21 cellular contexts compared by ENCODE assay signal in genomic region chr6:9485992-9486391, GRCh38.
A peak's percentile ranks its signal among the peaks of the same experiment; 100 is the strongest.
DNase-seq lines count a peak whose midpoint lies in the region; ATAC-seq and TF ChIP-seq lines count a peak whose summit lies in the region.
"Had no signal": no experiment of that assay in that cellular context is flagged by ENCODE, and none has a peak within 500 bp of the region (broad histone marks: within the 10 kb centered on the region; RNA-seq: fewer than 3 reads in every experiment).

No MANE protein-coding gene starts in this region.

- no peak overlapping the region for H2BK15ac ChIP-seq in mesenchymal stem cell (ENCODE audit: low read depth, poor library complexity, severe bottlenecking)

- no peak overlapping the region for H4K8ac ChIP-seq in mesenchymal stem cell (ENCODE audit: low read length)

- BruUV-seq in Panc1 (replicated peaks; lab: Mats Ljungman, UMichigan), result no TSS peak

- H3K79me1 ChIP-seq in mesenchymal stem cell (replicated peaks; ENCODE audit: low read length, poor library complexity, severe bottlenecking), result no peaks in the 10 kb centered on the region

- intact Hi-C loops in Panc1 (cut with micrococcal nuclease; ENCODE audit: unreplicated experiment), result no loop called here

- no peak overlapping the region for H3K14ac ChIP-seq in mesenchymal stem cell (ENCODE audit: low read length in 2 of 2)

- no peak overlapping the region for H2BK5ac ChIP-seq in mesenchymal stem cell (ENCODE audit: low read depth, low read length, poor library complexity, severe bottlenecking)

- in situ Hi-C loops in Panc1 (cut with HindIII; ENCODE audit: low pct_unique_long_range_greater_than_20kb, low sequenced_read_pairs), result no loop called here

- H2BK12ac ChIP-seq in mesenchymal stem cell (ENCODE audit: low read length in 2 of 2), result no peak overlapping the region

- H3K36me3 ChIP-seq in Panc1 (ENCODE audit: control insufficient read depth, insufficient read depth, low read length) (no peaks in the 10 kb centered on the region), adipocyte (ENCODE audit: control insufficient read depth, insufficient read depth, low read length, severe bottlenecking) (no peaks in the 10 kb centered on the region), mesenchymal stem cell (ENCODE audit: control insufficient read depth in 1 of 2, insufficient read depth in 2 of 2, low read depth in 1 of 2, low read length in 2 of 2) (no peaks in the 10 kb centered on the region)
- H3K36me3 ChIP-seq: BE2C; BLaER1 treated with 17β-estradiol and CSF1 and Interleukin-3, amounts not matched to agents 10 nM and 100 nM had no signal

- H4K91ac ChIP-seq in mesenchymal stem cell (ENCODE audit: low read length), result no peak overlapping the region

- H3K27ac ChIP-seq in Panc1 (ENCODE audit: low read length) (peak overlapping the region; percentile 98; the same call in 1 of the 2 replicates), mesenchymal stem cell (ENCODE audit: low read length, poor library complexity, severe bottlenecking) (no peak overlapping the region), caudate nucleus (ENCODE audit: low read depth, low read length) (no peak overlapping the region)
- H3K27ac ChIP-seq: A549; BLaER1 treated with 17β-estradiol and CSF1 and Interleukin-3, amounts not matched to agents 10 nM and 100 nM had no signal

- no peak overlapping the region for H3K4me2 ChIP-seq in mesenchymal stem cell (ENCODE audit: low read length, poor library complexity, severe bottlenecking)
- H3K4me2 ChIP-seq: A549; BLaER1 treated with 17β-estradiol and CSF1 and Interleukin-3, amounts not matched to agents 10 nM and 100 nM; GM23338 had no signal

- peak overlapping the region; percentile 8 for H2BK120ac ChIP-seq in mesenchymal stem cell (ENCODE audit: low read depth, low read length)

- H3K23ac ChIP-seq in mesenchymal stem cell (ENCODE audit: low read length in 2 of 2), result no peak overlapping the region

- no peak overlapping the region for H2AFZ ChIP-seq in mesenchymal stem cell (ENCODE audit: low read depth, low read length)
- H2AFZ ChIP-seq: GM23338 had no signal

- WGBS in mesenchymal stem cell, result 93% methylated on average over 3 of the region's 4 CpGs

- no peak for DNase-seq in Panc1 (ENCODE audit: low read depth, low spot score)
- peak; percentile 33 for DNase-seq in adipocyte (ENCODE audit: low read depth)
- peak; percentile 84 for DNase-seq in epithelial cell of esophagus (ENCODE audit: low read depth)
- DNase-seq in mesenchymal stem cell, result no peak
- no peak for DNase-seq in activated CD4-positive, CD25-positive, alpha-beta regulatory T cell (lab: John Stamatoyannopoulos, UW)
- no peak for DNase-seq in caudate nucleus (lab: John Stamatoyannopoulos, UW)
- DNase-seq: 8988T; ACHN; AML-193; BE2C; Caco-2; CD4-positive, alpha-beta memory T cell; DMS153; DND-41; H9 had no signal

- POLR2A ChIA-PET in Panc1 (lab: Charles Lee), result no interaction called here

- peaks cover 19% of the 10 kb centered on the region for H3K4me1 ChIP-seq in Panc1 (ENCODE audit: control insufficient read depth, insufficient read depth, low read length)
- peaks cover 34% of the 10 kb centered on the region for H3K4me1 ChIP-seq in adipocyte (ENCODE audit: control insufficient read depth, insufficient read depth, low read length)
- peaks cover 2% of the 10 kb centered on the region for H3K4me1 ChIP-seq in mesenchymal stem cell (ENCODE audit: control insufficient read depth, insufficient read depth, low read depth, low read length)
- H3K4me1 ChIP-seq: BE2C; BLaER1 treated with 17β-estradiol and CSF1 and Interleukin-3, amounts not matched to agents 10 nM and 100 nM; Caco-2 had no signal

- H3K4me3 ChIP-seq in Panc1 (ENCODE audit: low read depth in 2 of 2, low read length in 2 of 2) (no peak overlapping the region), adipocyte (ENCODE audit: low read length) (no peak overlapping the region), epithelial cell of esophagus (ENCODE audit: low read length) (no peak overlapping the region), mesenchymal stem cell (ENCODE audit: insufficient read depth in 1 of 2, low read depth in 1 of 2, low read length in 2 of 2) (no peak overlapping the region)
- H3K4me3 ChIP-seq: A549; BLaER1 treated with 17β-estradiol and CSF1 and Interleukin-3, amounts not matched to agents 10 nM and 100 nM; GM12878; GM23338 had no signal

- ATAC-seq in Panc1 (no peak), GM21390 (IDR thresholded peaks at IDR 0.05; ENCODE audit: unreplicated experiment) (no peak)
- ATAC-seq: A549, GM12878, GM23338, HCT116 had no signal

- no peak overlapping the region for H2AK5ac ChIP-seq in mesenchymal stem cell (ENCODE audit: low read length, severe bottlenecking)

- H3K27me3 ChIP-seq in Panc1 (ENCODE audit: control insufficient read depth, insufficient read depth, low read length), result no peaks in the 10 kb centered on the region
- H3K27me3 ChIP-seq in adipocyte (replicated peaks; ENCODE audit: control insufficient read depth, insufficient read depth, low read length), result no peaks in the 10 kb centered on the region
- H3K27me3 ChIP-seq in mesenchymal stem cell (ENCODE audit: control insufficient read depth in 1 of 2, insufficient read depth in 1 of 2, low read length in 2 of 2), result no peaks in the 10 kb centered on the region
- H3K27me3 ChIP-seq: BE2C; BLaER1 treated with 17β-estradiol and CSF1 and Interleukin-3, amounts not matched to agents 10 nM and 100 nM had no signal

- TF ChIP-seq CTCF in Panc1 (IDR thresholded peaks at IDR 0.05) (no peak), epithelial cell of esophagus (IDR thresholded peaks at IDR 0.05; ENCODE audit: insufficient read depth, low read depth, low read length, missing control alignments) (no peak)

- CTCF ChIA-PET in Panc1 (lab: Charles Lee), result no interaction called here

- H3K9me3 ChIP-seq in Panc1 (ENCODE audit: control insufficient read depth, insufficient read depth, low read depth, low read length) (peaks cover 17% of the 10 kb centered on the region; the same call in 1 of the 2 replicates), adipocyte (ENCODE audit: control insufficient read depth, low read length) (no peaks in the 10 kb centered on the region), mesenchymal stem cell (ENCODE audit: control insufficient read depth, low read length) (no peaks in the 10 kb centered on the region)
- H3K9me3 ChIP-seq: BE2C; BLaER1 treated with 17β-estradiol and CSF1 and Interleukin-3, amounts not matched to agents 10 nM and 100 nM; Caco-2 had no signal

- H3K4ac ChIP-seq in mesenchymal stem cell (ENCODE audit: low read depth in 1 of 2, low read length in 2 of 2), result no peak overlapping the region

- H3K18ac ChIP-seq in mesenchymal stem cell (ENCODE audit: low read depth in 1 of 2, low read length in 2 of 2), result no peak overlapping the region

- no peak overlapping the region for H3K9ac ChIP-seq in adipocyte (ENCODE audit: low read length)
- H3K9ac ChIP-seq in mesenchymal stem cell (ENCODE audit: low read length), result no peak overlapping the region
- H3K9ac ChIP-seq: BLaER1 treated with 17β-estradiol and CSF1 and Interleukin-3, amounts not matched to agents 10 nM and 100 nM had no signal

Comparison
In these comparisons a context has a peak if more than half of its experiments do, and no peak if none do; other contexts are left out.
1. DNase-seq: peak in adipocyte (single experiment) and epithelial cell of esophagus (single experiment); none in Panc1 (single experiment), mesenchymal stem cell (single experiment), activated CD4-positive, CD25-positive, alpha-beta regulatory T cell (0 of 4) and caudate nucleus (0 of 61).